ENCODE assay signal across 29 cellular contexts in genomic region chr3:148238421-148238821, GRCh38.
DNase-seq lines count a peak whose midpoint lies in the region; ATAC-seq and TF ChIP-seq lines count a peak whose summit lies in the region.
"Had no signal": no experiment of that assay in that cellular context is flagged by ENCODE, and none has a peak within 500 bp of the region (broad histone marks: within the 10 kb centered on the region; RNA-seq: fewer than 3 reads in every experiment).

No MANE protein-coding gene starts in this region.

- peaks cover 7 to 12% of the 10 kb centered on the region in 2 donors for H3K9me3 Mint-ChIP-seq in natural killer cell
- H3K9me3 Mint-ChIP-seq: activated CD4-positive, alpha-beta T cell treated with anti-CD3 and anti-CD28 coated beads, Interleukin-2, amount 10 ng/mL, durations not matched to agents 24 days and 14 days; activated naive CD8-positive, alpha-beta T cell treated with anti-CD3 and anti-CD28 coated beads, Interleukin-2, amount 10 ng/mL, durations not matched to agents 7 days and 5 days; activated T-cell treated with anti-CD3 and anti-CD28 coated beads, Interleukin-2, amount 50 U/mL, for 24 hours; nephron progenitor cell had no signal

- ATAC-seq in GM18502 (IDR thresholded peaks at IDR 0.05; ENCODE audit: poor library complexity, unreplicated experiment) (peak; percentile 42), heart right ventricle (no peak), natural killer cell (no peak)
- ATAC-seq: HepG2; Panc1; stimulated activated effector memory CD8-positive, alpha-beta T cell treated with anti-CD3 and anti-CD28 coated beads, Interleukin-12 subunit alpha, Interleukin-12 subunit beta, amount 100 ng/mL, for 72 hours had no signal

- intact Hi-C loops in heart right ventricle (cut with DNase I) (no loop called here), natural killer cell (cut with micrococcal nuclease) (no loop called here)

- H3K9ac ChIP-seq in adipocyte (ENCODE audit: low read length): no peak overlapping the region

- H3K27me3 Mint-ChIP-seq in natural killer cell (ENCODE audit: low read depth in 2 of 2): no peaks in the 10 kb centered on the region
- H3K27me3 Mint-ChIP-seq: activated CD4-positive, alpha-beta T cell treated with anti-CD3 and anti-CD28 coated beads, Interleukin-2, amount 10 ng/mL, durations not matched to agents 24 days and 14 days; activated naive CD8-positive, alpha-beta T cell treated with anti-CD3 and anti-CD28 coated beads, Interleukin-2, amount 10 ng/mL, durations not matched to agents 7 days and 5 days; activated T-cell treated with anti-CD3 and anti-CD28 coated beads, Interleukin-2, amount 50 U/mL, for 24 hours had no signal

- TF ChIP-seq CTCF in heart right ventricle (IDR thresholded peaks at IDR 0.05) (no peak), natural killer cell (IDR thresholded peaks at IDR 0.05) (no peak)

- H3K4me3 Mint-ChIP-seq in natural killer cell: no peak overlapping the region
- H3K4me3 Mint-ChIP-seq: activated CD4-positive, alpha-beta T cell treated with anti-CD3 and anti-CD28 coated beads, Interleukin-2, amount 10 ng/mL, durations not matched to agents 24 days and 14 days; activated naive CD8-positive, alpha-beta T cell treated with anti-CD3 and anti-CD28 coated beads, Interleukin-2, amount 10 ng/mL, durations not matched to agents 7 days and 5 days; activated T-cell treated with anti-CD3 and anti-CD28 coated beads, Interleukin-2, amount 50 U/mL, for 24 hours; nephron progenitor cell; stimulated activated effector memory CD8-positive, alpha-beta T cell treated with anti-CD3 and anti-CD28 coated beads, Interleukin-12 subunit alpha, Interleukin-12 subunit beta, amount 100 ng/mL, for 72 hours had no signal

- no peaks in the 10 kb centered on the region for H3K36me3 Mint-ChIP-seq in natural killer cell
- H3K36me3 Mint-ChIP-seq: activated naive CD8-positive, alpha-beta T cell treated with anti-CD3 and anti-CD28 coated beads, Interleukin-2, amount 10 ng/mL, durations not matched to agents 7 days and 5 days; stimulated activated effector memory CD8-positive, alpha-beta T cell treated with anti-CD3 and anti-CD28 coated beads, Interleukin-12 subunit alpha, Interleukin-12 subunit beta, amount 100 ng/mL, for 72 hours had no signal

- no peak overlapping the region for H3K27ac ChIP-seq in heart right ventricle
- H3K27ac ChIP-seq: brain microvascular endothelial cell, dorsolateral prefrontal cortex, esophagus muscularis mucosa, WERI-Rb-1 had no signal

- H3K9me3 ChIP-seq in adipocyte (ENCODE audit: control insufficient read depth, low read length) (no peaks in the 10 kb centered on the region), heart right ventricle (no peaks in the 10 kb centered on the region)
- H3K9me3 ChIP-seq: esophagus muscularis mucosa had no signal

- H3K4me1 Mint-ChIP-seq in natural killer cell: no peaks in the 10 kb centered on the region
- H3K4me1 Mint-ChIP-seq: activated CD4-positive, alpha-beta T cell treated with anti-CD3 and anti-CD28 coated beads, Interleukin-2, amount 10 ng/mL, durations not matched to agents 24 days and 14 days; activated naive CD8-positive, alpha-beta T cell treated with anti-CD3 and anti-CD28 coated beads, Interleukin-2, amount 10 ng/mL, durations not matched to agents 7 days and 5 days; nephron progenitor cell; stimulated activated effector memory CD8-positive, alpha-beta T cell treated with anti-CD3 and anti-CD28 coated beads, Interleukin-12 subunit alpha, Interleukin-12 subunit beta, amount 100 ng/mL, for 72 hours had no signal

- H3K27me3 ChIP-seq in adipocyte (replicated peaks; ENCODE audit: control insufficient read depth, insufficient read depth, low read length) (no peaks in the 10 kb centered on the region), heart right ventricle (no peaks in the 10 kb centered on the region)
- H3K27me3 ChIP-seq: brain microvascular endothelial cell, dorsolateral prefrontal cortex, esophagus muscularis mucosa had no signal

- no peak overlapping the region for H3K27ac Mint-ChIP-seq in natural killer cell
- H3K27ac Mint-ChIP-seq: activated CD4-positive, alpha-beta T cell treated with anti-CD3 and anti-CD28 coated beads, Interleukin-2, amount 10 ng/mL, durations not matched to agents 24 days and 14 days; activated naive CD8-positive, alpha-beta T cell treated with anti-CD3 and anti-CD28 coated beads, Interleukin-2, amount 10 ng/mL, durations not matched to agents 7 days and 5 days; activated T-cell treated with anti-CD3 and anti-CD28 coated beads, Interleukin-2, amount 50 U/mL, for 24 hours; nephron progenitor cell; stimulated activated effector memory CD8-positive, alpha-beta T cell treated with anti-CD3 and anti-CD28 coated beads, Interleukin-12 subunit alpha, Interleukin-12 subunit beta, amount 100 ng/mL, for 72 hours had no signal

- H3K36me3 ChIP-seq in adipocyte (ENCODE audit: control insufficient read depth, insufficient read depth, low read length, severe bottlenecking) (no peaks in the 10 kb centered on the region), heart right ventricle (no peaks in the 10 kb centered on the region)
- H3K36me3 ChIP-seq: brain microvascular endothelial cell, esophagus muscularis mucosa, WERI-Rb-1 had no signal

- H3K4me3 ChIP-seq in adipocyte (ENCODE audit: low read length) (no peak overlapping the region), heart right ventricle (no peak overlapping the region)
- H3K4me3 ChIP-seq: dorsolateral prefrontal cortex, esophagus muscularis mucosa had no signal

- DNase-seq in HCEC 1CT (peak; percentile 53), adipocyte (ENCODE audit: low read depth) (peak; percentile 58), glomerular visceral epithelial cell (ENCODE audit: extremely low spot score) (peak; percentile 20), heart right ventricle (no peak), cerebellar cortex (ENCODE audit: low spot score) (no peak), natural killer cell (no peak)
- DNase-seq: activated CD4-positive, alpha-beta T cell treated with anti-CD3 and anti-CD28 coated beads, Interleukin-2, amount 10 ng/mL, durations not matched to agents 24 days and 14 days; activated gamma-delta T cell; activated naive CD8-positive, alpha-beta T cell treated with anti-CD3 and anti-CD28 coated beads, Interleukin-2, amount 10 ng/mL, durations not matched to agents 7 days and 5 days; activated T-cell treated with anti-CD3 and anti-CD28 coated beads, Interleukin-2, amount 50 U/mL, for 24 hours; brain microvascular endothelial cell; C1 segment of cervical spinal cord; dorsolateral prefrontal cortex; Karpas-422; NCI-H1417; NCI-H2029 treated with DMSO at 0.1 percent for 48 hours; NCI-H2227 treated with DMSO at 0.1 percent for 48 hours; NCI-H69; nephron progenitor cell; SHP77; stimulated activated CD4-positive, alpha-beta T cell treated with anti-CD3 and anti-CD28 coated beads, Interleukin-15, amount 100 ng/mL, for 24 hours; T1000; trophoblast cell; WERI-Rb-1 had no signal

- H3K4me1 ChIP-seq in adipocyte (ENCODE audit: control insufficient read depth, insufficient read depth, low read length): peaks cover 4% of the 10 kb centered on the region
- H3K4me1 ChIP-seq in heart right ventricle: no peaks in the 10 kb centered on the region
- H3K4me1 ChIP-seq: esophagus muscularis mucosa had no signal

- 63 to 83% methylated on average over 1 of the region's 1 CpG for WGBS in heart right ventricle, 2 donors

Comparison
In these comparisons a context has a peak if more than half of its experiments do, and no peak if none do; other contexts are left out.
1. DNase-seq: peak in HCEC 1CT (single experiment), adipocyte (single experiment) and glomerular visceral epithelial cell (single experiment); none in heart right ventricle (0 of 2), cerebellar cortex (single experiment) and natural killer cell (single experiment).